26 cellular contexts compared by ENCODE assay signal in genomic region chr16:24113115-24113745, GRCh38.
DNase-seq lines count a peak whose midpoint lies in the region; ATAC-seq, FAIRE-seq and TF ChIP-seq lines count a peak whose summit lies in the region.
"Had no signal": no experiment of that assay in that cellular context is flagged by ENCODE, and none has a peak within 500 bp of the region (broad histone marks: within the 10 kb centered on the region; RNA-seq: fewer than 3 reads in every experiment).

No MANE protein-coding gene starts in this region.

- no peak for TF ChIP-seq RAD21 in K562 (CRISPR knock-in tag; conservative IDR thresholded peaks at IDR 0.05 in 1 of 2, IDR thresholded peaks at IDR 0.05 in 1 of 2)

- no peak overlapping the region for H3K9ac ChIP-seq in K562 (ENCODE audit: insufficient read depth in 1 of 2, low read depth in 2 of 2, low read length in 2 of 2)
- H3K9ac ChIP-seq: BLaER1 had no signal

- H3K27me3 ChIP-seq in K562 (ENCODE audit: control insufficient read depth in 2 of 2, insufficient read depth in 2 of 2, low read length in 2 of 2) = no peaks in the 10 kb centered on the region
- H3K27me3 ChIP-seq: BLaER1, SJSA1 had no signal

- H4K20me1 ChIP-seq in K562 (replicated peaks; ENCODE audit: control insufficient read depth, insufficient read depth, low read length) = no peaks in the 10 kb centered on the region
- H4K20me1 ChIP-seq: BLaER1 had no signal

- H3K4me2 ChIP-seq in K562 (ENCODE audit: insufficient read depth, low read length) = no peak overlapping the region
- H3K4me2 ChIP-seq: BLaER1 had no signal

- H3K4me3 Mint-ChIP-seq in activated CD8-positive, alpha-beta memory T cell treated with anti-CD3 and anti-CD28 coated beads, Interleukin-2, amount 10 ng/mL, durations not matched to agents 7 days and 5 days = no peak overlapping the region
- no peak overlapping the region for H3K4me3 Mint-ChIP-seq in stimulated activated effector memory CD8-positive, alpha-beta T cell treated with anti-CD3 and anti-CD28 coated beads, Interleukin-12 subunit alpha, Interleukin-12 subunit beta, amount 100 ng/mL, for 72 hours
- H3K4me3 Mint-ChIP-seq: CD4-positive, alpha-beta T cell had no signal

- H3K4me1 Mint-ChIP-seq in activated CD8-positive, alpha-beta memory T cell treated with anti-CD3 and anti-CD28 coated beads, Interleukin-2, amount 10 ng/mL, durations not matched to agents 7 days and 5 days = no peaks in the 10 kb centered on the region
- no peaks in the 10 kb centered on the region for H3K4me1 Mint-ChIP-seq in stimulated activated effector memory CD8-positive, alpha-beta T cell treated with anti-CD3 and anti-CD28 coated beads, Interleukin-12 subunit alpha, Interleukin-12 subunit beta, amount 100 ng/mL, for 72 hours

- H3K9me3 Mint-ChIP-seq in activated CD8-positive, alpha-beta memory T cell treated with anti-CD3 and anti-CD28 coated beads, Interleukin-2, amount 10 ng/mL, durations not matched to agents 7 days and 5 days (ENCODE audit: low read depth) = no peaks in the 10 kb centered on the region
- H3K9me3 Mint-ChIP-seq in stimulated activated effector memory CD8-positive, alpha-beta T cell treated with anti-CD3 and anti-CD28 coated beads, Interleukin-12 subunit alpha, Interleukin-12 subunit beta, amount 100 ng/mL, for 72 hours = no peaks in the 10 kb centered on the region
- H3K9me3 Mint-ChIP-seq: CD4-positive, alpha-beta T cell had no signal

- TF ChIP-seq EP300 in K562 (IDR thresholded peaks at IDR 0.05; ENCODE audit: low read length) = no peak

- H3K27ac ChIP-seq in HEK293 (ENCODE audit: extremely low read depth, low read depth, low read length) (no peak overlapping the region), K562 (ENCODE audit: extremely low read depth, low read depth, low read length) (no peak overlapping the region)
- H3K27ac ChIP-seq: BLaER1, HL-60, SJSA1 had no signal

- H3K27ac Mint-ChIP-seq in activated CD8-positive, alpha-beta memory T cell treated with anti-CD3 and anti-CD28 coated beads, Interleukin-2, amount 10 ng/mL, durations not matched to agents 7 days and 5 days = peak overlapping the region; percentile 14
- H3K27ac Mint-ChIP-seq in stimulated activated effector memory CD8-positive, alpha-beta T cell treated with anti-CD3 and anti-CD28 coated beads, Interleukin-12 subunit alpha, Interleukin-12 subunit beta, amount 100 ng/mL, for 72 hours = peak overlapping the region; percentile 50
- H3K27ac Mint-ChIP-seq: CD4-positive, alpha-beta T cell had no signal

- 80% methylated on average over 2 of the region's 2 CpGs for WGBS in K562 (ENCODE audit: insufficient coverage, low coverage, missing lambda C conversion rate)

- DNase-seq in activated CD8-positive, alpha-beta memory T cell treated with anti-CD3 and anti-CD28 coated beads, Interleukin-2, amount 10 ng/mL, durations not matched to agents 7 days and 5 days = no peak
- DNase-seq in activated CD8-positive, alpha-beta memory T cell treated with anti-CD3 and anti-CD28 coated beads, Interleukin-2, amount 50 U/mL, for 48 hours = no peak
- DNase-seq in K562 (ENCODE audit: extremely low read depth in 1 of 4, low spot score in 3 of 4) = no peak
- DNase-seq in stimulated activated effector memory CD8-positive, alpha-beta T cell treated with anti-CD3 and anti-CD28 coated beads, Interleukin-12 subunit alpha, Interleukin-12 subunit beta, amount 100 ng/mL, for 72 hours (ENCODE audit: low spot score in 2 of 2) = no peak
- DNase-seq: CD4-positive, alpha-beta T cell; Kasumi-1; MV-4-11; NCI-H1105; NCI-H1436 treated with DMSO at 0.1 percent for 48 hours; NCI-H2029; NCI-H446 treated with DMSO at 0.1 percent for 48 hours; NCI-H526; NCI-H82; NK-92 treated with Interleukin-12 subunit alpha and Interleukin-12 subunit beta, amount 100 ng/mL, for 24 hours; PC-3 had no signal

- BruUV-seq in K562 (replicated peaks; lab: Mats Ljungman, UMichigan) = no TSS peak

- in situ Hi-C loops in K562 (cut with MboI) = no loop called here

- 0 out of 2 replicates have a peak, but pooled peaks have one; percentile 18 for TF ChIP-seq POLR2A in K562 (conservative IDR thresholded peaks at IDR 0.05)

- CTCF ChIA-PET in activated CD8-positive, alpha-beta memory T cell treated with anti-CD3 and anti-CD28 coated beads, Interleukin-2, amount 10 ng/mL, durations not matched to agents 7 days and 5 days (lab: Charles Lee) = no interaction called here
- CTCF ChIA-PET in HEK293 (lab: Yijun Ruan, JAX) = no interaction called here
- CTCF ChIA-PET in K562 (lab: Yijun Ruan, JAX; ENCODE audit: low intra/inter-chr PET ratio) = no interaction called here

- peaks cover 7% of the 10 kb centered on the region; the same call in 1 of the 2 replicates for H3K4me1 ChIP-seq in HEK293 (ENCODE audit: control insufficient read depth, insufficient read depth, low read length)
- peaks cover 4 to 22% of the 10 kb centered on the region in 2 experiments; a peak in 4 of 5 replicates for H3K4me1 ChIP-seq in K562 (replicated peaks in 1 of 2; ENCODE audit: control insufficient read depth in 2 of 2, insufficient read depth in 2 of 2, low read length in 2 of 2)
- H3K4me1 ChIP-seq: BLaER1, HAP-1, SJSA1 had no signal

- intact Hi-C loops in K562 (cut with micrococcal nuclease) = no loop called here

- FAIRE-seq in K562 (lab: Jason Lieb, UNC) = no peak
- FAIRE-seq: D721Med, GM19239 had no signal

- TF ChIP-seq CTCF in HEK293 (tag by site-specific recombination; IDR thresholded peaks at IDR 0.05) (no peak), K562 (IDR thresholded peaks at IDR 0.05 in 2 of 3, conservative IDR thresholded peaks at IDR 0.05 in 1 of 3; ENCODE audit: insufficient read depth in 2 of 3, low read depth in 1 of 3, low read length in 3 of 3) (no peak)

- ATAC-seq in activated CD8-positive, alpha-beta memory T cell treated with anti-CD3 and anti-CD28 coated beads, Interleukin-2, amount 10 ng/mL, durations not matched to agents 7 days and 5 days = no peak
- ATAC-seq in K562 (no peak), GM19351 (IDR thresholded peaks at IDR 0.05; ENCODE audit: unreplicated experiment) (no peak), HG03196 (IDR thresholded peaks at IDR 0.05; ENCODE audit: unreplicated experiment) (no peak), HG03378 (IDR thresholded peaks at IDR 0.05; ENCODE audit: unreplicated experiment) (no peak)
- ATAC-seq in stimulated activated effector memory CD8-positive, alpha-beta T cell treated with anti-CD3 and anti-CD28 coated beads, Interleukin-12 subunit alpha, Interleukin-12 subunit beta, amount 100 ng/mL, for 72 hours = no peak
- ATAC-seq: PC-3, Right ventricle myocardium inferior had no signal

- H3K79me2 ChIP-seq in K562 (ENCODE audit: control insufficient read depth, insufficient read depth, low read length) = no peaks in the 10 kb centered on the region

- H3K36me3 Mint-ChIP-seq in activated CD8-positive, alpha-beta memory T cell treated with anti-CD3 and anti-CD28 coated beads, Interleukin-2, amount 10 ng/mL, durations not matched to agents 7 days and 5 days = peaks cover 26% of the 10 kb centered on the region
- H3K36me3 Mint-ChIP-seq in stimulated activated effector memory CD8-positive, alpha-beta T cell treated with anti-CD3 and anti-CD28 coated beads, Interleukin-12 subunit alpha, Interleukin-12 subunit beta, amount 100 ng/mL, for 72 hours = peaks cover 45% of the 10 kb centered on the region

- H3K27me3 Mint-ChIP-seq in activated CD8-positive, alpha-beta memory T cell treated with anti-CD3 and anti-CD28 coated beads, Interleukin-2, amount 10 ng/mL, durations not matched to agents 7 days and 5 days = no peaks in the 10 kb centered on the region
- H3K27me3 Mint-ChIP-seq: CD4-positive, alpha-beta T cell had no signal

- H3K9me1 ChIP-seq in K562 (ENCODE audit: control insufficient read depth, insufficient read depth, low read length) = no peaks in the 10 kb centered on the region

- no peak overlapping the region for H2AFZ ChIP-seq in K562 (ENCODE audit: low read depth, low read length)

- H3K36me3 ChIP-seq in HEK293 (ENCODE audit: control insufficient read depth in 2 of 2, insufficient read depth in 1 of 2, low read length in 2 of 2) (no peaks in the 10 kb centered on the region), K562 (ENCODE audit: control insufficient read depth, insufficient read depth, low read length) (peaks cover 36% of the 10 kb centered on the region)
- H3K36me3 ChIP-seq: BLaER1, HAP-1, SJSA1 had no signal

- no peak overlapping the region for H3K4me3 ChIP-seq in HEK293 (ENCODE audit: low read depth, low read length)
- H3K4me3 ChIP-seq in K562 = no peak overlapping the region
- H3K4me3 ChIP-seq: BLaER1, HAP-1, SJSA1 had no signal

- H3K9me3 ChIP-seq in HEK293 (ENCODE audit: control insufficient read depth, insufficient read depth, low read depth, low read length) = no peaks in the 10 kb centered on the region
- H3K9me3 ChIP-seq in K562 (replicated peaks; ENCODE audit: control insufficient read depth, insufficient read depth, low read depth, low read length) = no peaks in the 10 kb centered on the region
- H3K9me3 ChIP-seq: BLaER1, HAP-1, SJSA1 had no signal

- POLR2A ChIA-PET in HEK293 (lab: Yijun Ruan, JAX) (no interaction called here), K562 (lab: Yijun Ruan, JAX) (interaction anchor here (1.0 kb wide), 1 partner anchor 14 kb away, joined by 3 read pairs; no protein-coding TSS in a partner anchor)

TF ChIP-seq in HEK293, 187 proteins besides CTCF, POLR2A, EP300 and RAD21 (continues in another document):
- TF ChIP-seq ZNF596 (tag by site-specific recombination; IDR thresholded peaks at IDR 0.05) (peak; percentile 67), ZNF366 (tag by site-specific recombination; conservative IDR thresholded peaks at IDR 0.05) (peak; percentile 90), ZNF24 (tag by site-specific recombination; IDR thresholded peaks at IDR 0.05) (no peak), BCL11A (tag by site-specific recombination; IDR thresholded peaks at IDR 0.05; ENCODE audit: low read depth) (no peak), ZNF791 (tag by site-specific recombination; IDR thresholded peaks at IDR 0.05) (no peak), KLF8 (tag by site-specific recombination; IDR thresholded peaks at IDR 0.05) (no peak)

TF ChIP-seq in K562, 482 proteins besides CTCF, POLR2A, EP300 and RAD21 (continues in another document):
- TF ChIP-seq GATA2 (CRISPR knock-in tag; IDR thresholded peaks at IDR 0.05) = no peak
- TF ChIP-seq RCOR1 (IDR thresholded peaks at IDR 0.05; ENCODE audit: borderline replicate concordance in 1 of 2, low read depth in 2 of 2, low read length in 2 of 2) = no peak
- TF ChIP-seq THRB (CRISPR knock-in tag; conservative IDR thresholded peaks at IDR 0.05) = peak; percentile 67; the same call in 1 of the 2 replicates
